Comparison of ENCODE assay signal across 8 cellular contexts in the genomic region with DNA sequence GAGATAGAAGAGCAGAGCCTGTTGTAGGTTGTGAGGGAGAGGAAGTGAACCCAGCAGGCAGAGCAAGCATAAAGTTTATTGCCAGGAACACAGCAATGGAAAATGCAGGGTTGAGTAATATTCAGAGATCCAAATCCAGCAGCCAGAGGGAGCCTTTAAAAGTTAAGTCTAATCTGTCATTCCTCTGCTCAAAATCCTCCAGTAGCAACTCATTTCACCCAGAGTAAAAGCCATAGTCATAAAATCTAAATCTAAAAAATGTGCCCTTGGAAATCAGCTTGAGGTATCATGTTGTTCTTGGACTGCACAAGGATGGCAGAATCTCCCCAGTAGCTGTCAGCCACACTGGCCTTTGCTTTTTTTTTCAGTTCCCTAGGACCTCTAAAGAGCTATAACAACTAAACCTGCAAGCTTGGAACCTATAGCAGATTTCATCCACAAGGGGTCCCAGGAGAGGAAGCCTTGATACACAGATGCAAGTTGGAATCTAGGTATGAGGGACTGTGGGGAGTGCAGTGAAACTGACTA.
DNase-seq lines count a peak whose midpoint lies in the region; ATAC-seq and TF ChIP-seq lines count a peak whose summit lies in the region.

No MANE protein-coding gene starts in this region.

- no peak overlapping the region for H3K27ac Mint-ChIP-seq in T-helper 17 cell
- no peak overlapping the region for H3K27ac Mint-ChIP-seq in activated T-cell treated with anti-CD3 and anti-CD28 coated beads, Interleukin-2, amount 50 U/mL, for 24 hours
- no peak overlapping the region for H3K27ac Mint-ChIP-seq in activated naive CD4-positive, alpha-beta T cell treated with anti-CD3 and anti-CD28 coated beads, Interleukin-2, amount 10 ng/mL, durations not matched to agents 7 days and 5 days

- no peak overlapping the region for H3K4me3 Mint-ChIP-seq in T-helper 17 cell
- no peak overlapping the region for H3K4me3 Mint-ChIP-seq in activated T-cell treated with anti-CD3 and anti-CD28 coated beads, Interleukin-2, amount 50 U/mL, for 24 hours
- no peak overlapping the region for H3K4me3 Mint-ChIP-seq in activated naive CD4-positive, alpha-beta T cell treated with anti-CD3 and anti-CD28 coated beads, Interleukin-2, amount 10 ng/mL, durations not matched to agents 7 days and 5 days

- peak; percentile 58 for ATAC-seq in HG02610 (IDR thresholded peaks at IDR 0.05; ENCODE audit: unreplicated experiment)
- peak; percentile 32 for ATAC-seq in T-helper 17 cell
- peak; percentile 82 for ATAC-seq in left ventricle myocardium superior

- no peak for TF ChIP-seq CTCF in GM10266 (IDR thresholded peaks at IDR 0.05; ENCODE audit: control insufficient read depth, insufficient read depth, low read depth, missing control alignments)

- H3K9me3 ChIP-seq in T-helper 17 cell (ENCODE audit: control insufficient read depth, low read length, poor library complexity, severe bottlenecking): no peaks in the 10 kb centered on the region

- intact Hi-C loops in left ventricle myocardium superior (cut with micrococcal nuclease): no loop called here

- no peaks in the 10 kb centered on the region for H3K9me3 Mint-ChIP-seq in activated T-cell treated with anti-CD3 and anti-CD28 coated beads, Interleukin-2, amount 50 U/mL, for 24 hours
- no peaks in the 10 kb centered on the region for H3K9me3 Mint-ChIP-seq in activated naive CD4-positive, alpha-beta T cell treated with anti-CD3 and anti-CD28 coated beads, Interleukin-2, amount 10 ng/mL, durations not matched to agents 7 days and 5 days

- CTCF ChIA-PET in activated naive CD4-positive, alpha-beta T cell treated with anti-CD3 and anti-CD28 coated beads, Interleukin-2, amount 10 ng/mL, durations not matched to agents 7 days and 5 days (lab: Charles Lee): interaction anchor here (0.9 kb wide), 1 partner anchor 25 kb away, joined by 3 read pairs; no protein-coding TSS in a partner anchor

- no peaks in the 10 kb centered on the region for H3K36me3 Mint-ChIP-seq in T-helper 17 cell (ENCODE audit: low read depth)
- no peaks in the 10 kb centered on the region for H3K36me3 Mint-ChIP-seq in activated T-cell treated with anti-CD3 and anti-CD28 coated beads, Interleukin-2, amount 50 U/mL, for 24 hours (ENCODE audit: low read depth)
- no peaks in the 10 kb centered on the region for H3K36me3 Mint-ChIP-seq in activated naive CD4-positive, alpha-beta T cell treated with anti-CD3 and anti-CD28 coated beads, Interleukin-2, amount 10 ng/mL, durations not matched to agents 7 days and 5 days

- DNase-seq in GM10266 (ENCODE audit: extremely low spot score): peak; percentile 25
- DNase-seq in T-helper 17 cell: no peak
- DNase-seq in left ventricle myocardium superior: no peak
- peak; percentile 43 for DNase-seq in smooth muscle cell of the brain vasculature (ENCODE audit: low read depth, low spot score)
- no peak for DNase-seq in activated T-cell treated with anti-CD3 and anti-CD28 coated beads, Interleukin-2, amount 50 U/mL, for 24 hours
- DNase-seq in activated naive CD4-positive, alpha-beta T cell treated with anti-CD3 and anti-CD28 coated beads, Interleukin-2, amount 10 ng/mL, durations not matched to agents 7 days and 5 days: no peak
- DNase-seq in NCI-H187 treated with DMSO at 0.1 percent for 48 hours (lab: John Stamatoyannopoulos, UW): no peak

- peaks cover 49% of the 10 kb centered on the region for H3K27me3 Mint-ChIP-seq in T-helper 17 cell
- peaks cover 3% of the 10 kb centered on the region for H3K27me3 Mint-ChIP-seq in activated T-cell treated with anti-CD3 and anti-CD28 coated beads, Interleukin-2, amount 50 U/mL, for 24 hours
- peaks cover 17% of the 10 kb centered on the region for H3K27me3 Mint-ChIP-seq in activated naive CD4-positive, alpha-beta T cell treated with anti-CD3 and anti-CD28 coated beads, Interleukin-2, amount 10 ng/mL, durations not matched to agents 7 days and 5 days

- H3K4me1 Mint-ChIP-seq in T-helper 17 cell: peaks cover 3% of the 10 kb centered on the region
- H3K4me1 Mint-ChIP-seq in activated T-cell treated with anti-CD3 and anti-CD28 coated beads, Interleukin-2, amount 50 U/mL, for 24 hours (ENCODE audit: low read depth): no peaks in the 10 kb centered on the region
- H3K4me1 Mint-ChIP-seq in activated naive CD4-positive, alpha-beta T cell treated with anti-CD3 and anti-CD28 coated beads, Interleukin-2, amount 10 ng/mL, durations not matched to agents 7 days and 5 days: no peaks in the 10 kb centered on the region

Comparison
In these comparisons a context has a peak if more than half of its experiments do, and no peak if none do; other contexts are left out.
1. DNase-seq: peak in GM10266 (single experiment) and smooth muscle cell of the brain vasculature (single experiment); none in T-helper 17 cell (0 of 3), left ventricle myocardium superior (single experiment), activated T-cell treated with anti-CD3 and anti-CD28 coated beads, Interleukin-2, amount 50 U/mL, for 24 hours (single experiment), activated naive CD4-positive, alpha-beta T cell treated with anti-CD3 and anti-CD28 coated beads, Interleukin-2, amount 10 ng/mL, durations not matched to agents 7 days and 5 days (single experiment) and NCI-H187 treated with DMSO at 0.1 percent for 48 hours (single experiment).
2. ATAC-seq: peak in every context shown above with its lines; median percentile 82 in left ventricle myocardium superior; 58 in HG02610; 32 in T-helper 17 cell.